8 cellular contexts compared by ENCODE assay signal in the genomic region with DNA sequence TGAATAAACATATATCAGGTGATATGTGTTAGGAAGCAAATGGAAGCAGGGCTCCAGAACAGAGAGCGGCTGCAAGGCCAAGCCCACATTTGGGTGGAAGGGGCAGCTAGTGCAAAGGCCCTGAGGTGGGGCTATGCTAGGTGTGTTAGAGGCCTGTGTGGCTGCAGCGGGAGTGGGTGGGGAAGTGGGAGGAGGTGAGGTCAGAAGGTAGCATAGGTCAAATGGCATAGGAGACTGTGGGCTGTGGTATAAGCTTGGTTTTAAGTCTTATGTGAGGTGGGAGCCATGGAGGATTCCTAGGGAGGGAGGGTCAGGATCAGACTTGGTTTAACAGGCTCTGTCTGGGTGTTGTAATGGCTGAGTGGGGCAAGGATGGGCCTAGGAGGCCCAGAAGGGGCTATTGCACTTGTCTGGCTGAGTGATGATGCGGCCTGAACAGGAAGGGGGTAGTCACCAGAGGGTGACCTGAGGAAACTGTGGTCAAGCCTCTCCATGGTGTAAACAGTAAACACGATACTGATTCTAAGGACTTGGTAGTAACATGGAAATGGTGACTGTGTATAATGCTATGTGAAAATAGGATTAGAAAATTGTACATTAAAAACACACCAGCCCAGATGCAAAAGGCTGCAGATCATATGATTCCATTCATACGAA. TPM values are rescaled to one million over a fixed set of nuclear protein-coding genes. Genes with fewer than 3 reads are reported as not detected.
DNase-seq lines count a peak whose midpoint lies in the region; ATAC-seq, FAIRE-seq and TF ChIP-seq lines count a peak whose summit lies in the region.

No MANE protein-coding gene starts in this region.

- peaks cover 0 to 10% of the 10 kb centered on the region in 2 donors for H3K27me3 Mint-ChIP-seq in effector memory CD8-positive, alpha-beta T cell

- H3K4me3 Mint-ChIP-seq in effector memory CD8-positive, alpha-beta T cell = no peak overlapping the region

- no peak overlapping the region for H3K4me3 ChIP-seq in skeletal muscle cell (ENCODE audit: low read depth, low read length)

- TF ChIP-seq POLR2A in GM12891 (IDR thresholded peaks at IDR 0.05; ENCODE audit: low read depth, low read length) = no peak

- H3K9me3 Mint-ChIP-seq in effector memory CD8-positive, alpha-beta T cell = no peaks in the 10 kb centered on the region

- DNase-seq in GM12891 (ENCODE audit: insufficient read length, low spot score) (peak; percentile 67), MV-4-11 (lab: John Stamatoyannopoulos, UW) (peak; percentile 71), skeletal muscle cell (ENCODE audit: low read depth) (peak; percentile 78), putamen (ENCODE audit: low spot score) (no peak)
- no peak for DNase-seq in effector memory CD8-positive, alpha-beta T cell
- DNase-seq in central memory CD4-positive, alpha-beta T cell = no peak
- DNase-seq in activated CD8-positive, alpha-beta memory T cell treated with anti-CD3 and anti-CD28 coated beads for 24 hours = no peak

- peaks cover 23% of the 10 kb centered on the region for H3K36me3 Mint-ChIP-seq in effector memory CD8-positive, alpha-beta T cell (ENCODE audit: insufficient read depth)

- peaks cover 25 to 31% of the 10 kb centered on the region in 2 donors for H3K4me1 Mint-ChIP-seq in effector memory CD8-positive, alpha-beta T cell (ENCODE audit: low read depth in 2 of 2)

- peak overlapping the region; percentile 6 to 7 for H3K27ac Mint-ChIP-seq in effector memory CD8-positive, alpha-beta T cell

- ATAC-seq in GM21723 (IDR thresholded peaks at IDR 0.05; ENCODE audit: unreplicated experiment) = peak; percentile 70
- ATAC-seq in effector memory CD8-positive, alpha-beta T cell (replicated peaks) = peak; percentile 68

- FAIRE-seq in GM12891 (lab: Jason Lieb, UNC) = peak; percentile 95

TF ChIP-seq in GM12891, 5 proteins besides CTCF, POLR2A, EP300 and RAD21:
- TF ChIP-seq SPI1 (IDR thresholded peaks at IDR 0.05; ENCODE audit: low read depth, low read length) = peak; percentile 9
- TF ChIP-seq TAF1 (IDR thresholded peaks at IDR 0.05; ENCODE audit: low read depth, low read length) = no peak
- peak; percentile 71; the same call in 1 of the 2 replicates for TF ChIP-seq POU2F2 (IDR thresholded peaks at IDR 0.05; ENCODE audit: low read depth, low read length)
- TF ChIP-seq PAX5 (IDR thresholded peaks at IDR 0.05; ENCODE audit: insufficient read depth, low read length, severe bottlenecking) = peak; percentile 47

RNA-seq across cellular contexts. Expression of a gene that starts 31.1 kb away (rescaled TPM):
- 7.1 TPM for polyA plus RNA-seq in GM12891 (2012; ENCODE audit: low read depth, missing spikeins)

Comparison
In these comparisons a context has a peak if more than half of its experiments do, and no peak if none do; other contexts are left out.
1. DNase-seq: peak in GM12891 (single experiment), MV-4-11 (single experiment) and skeletal muscle cell (single experiment); none in effector memory CD8-positive, alpha-beta T cell (0 of 3), putamen (single experiment), central memory CD4-positive, alpha-beta T cell (single experiment) and activated CD8-positive, alpha-beta memory T cell treated with anti-CD3 and anti-CD28 coated beads for 24 hours (single experiment).